ENCODE assay signal across 8 cellular contexts in genomic region chr14:52351561-52352491, GRCh38. TPM values are rescaled to one million over a fixed set of nuclear protein-coding genes. Genes with fewer than 3 reads are reported as not detected.
DNase-seq lines count a peak whose midpoint lies in the region; ATAC-seq and TF ChIP-seq lines count a peak whose summit lies in the region.

No MANE protein-coding gene starts in this region.

- no peak for TF ChIP-seq EP300 in stomach (IDR thresholded peaks at IDR 0.05)

- peaks cover 0 to 31% (median 18%) of the 10 kb centered on the region in 4 donors for H3K4me1 ChIP-seq in stomach

- H3K4me3 ChIP-seq in fibroblast of the aortic adventitia (ENCODE audit: low read depth, low read length) (no peak overlapping the region), stomach (no peak overlapping the region)

- H3K27me3 ChIP-seq in stomach = no peaks in the 10 kb centered on the region

- H3K36me3 ChIP-seq in stomach = no peaks in the 10 kb centered on the region

- no peak for TF ChIP-seq CTCF in fibroblast of the aortic adventitia (IDR thresholded peaks at IDR 0.05; ENCODE audit: insufficient read depth, low read length)
- no peak for TF ChIP-seq CTCF in stomach (IDR thresholded peaks at IDR 0.05)

- no peak for TF ChIP-seq POLR2A in stomach (IDR thresholded peaks at IDR 0.05)

- no peaks in the 10 kb centered on the region for H3K9me3 ChIP-seq in stomach

- DNase-seq in GM04504 (ENCODE audit: low read depth) = peak; percentile 78
- peak; percentile 72 for DNase-seq in RPMI7951 (ENCODE audit: low read depth)
- DNase-seq in fibroblast of the aortic adventitia (ENCODE audit: low read depth) = peak; percentile 89
- no peak for DNase-seq in stomach
- no peak for DNase-seq in putamen (ENCODE audit: low spot score)
- DNase-seq in hippocampal formation (lab: John Stamatoyannopoulos, UW) = no peak
- no peak for DNase-seq in NCI-H1048 (lab: John Stamatoyannopoulos, UW)

- 20 to 30% (median 23%) methylated on average over 5 of the region's 5 CpGs for WGBS in stomach, 5 donors

- intact Hi-C loops in stomach (cut with DNase I; ENCODE audit: low total_unique reads) = no loop called here

- peak overlapping the region; percentile 31 to 83 (median 75) for H3K27ac ChIP-seq in stomach

- peak; percentile 68 for ATAC-seq in GM21723 (IDR thresholded peaks at IDR 0.05; ENCODE audit: unreplicated experiment)

RNA-seq across cellular contexts. Expression of gene PTGER2, which starts 37.7 kb away (rescaled TPM):
- 0.78 and 1.6 TPM in 2 replicates for total RNA-seq in RPMI7951 (2014; rRNA removed; shearing (Covaris generic))
- total RNA-seq in fibroblast of the aortic adventitia (ENCODE audit: low replicate concordance) (1.6 and 50.1 TPM in 2 replicates), stomach (10 to 100 TPM in 2 of 5 donors, 1 to 10 TPM in 3; 1.3 to 22.0 (median 8.3) TPM)
- polyA plus RNA-seq in stomach = 10 to 100 TPM in 2 of 3 donors, 1 to 10 TPM in 1; 5.3 to 20.6 (median 12.9) TPM

Comparison
In these comparisons a context has a peak if more than half of its experiments do, and no peak if none do; other contexts are left out.
1. DNase-seq: peak in GM04504 (single experiment), RPMI7951 (single experiment) and fibroblast of the aortic adventitia (single experiment); none in stomach (single experiment), putamen (single experiment), hippocampal formation (0 of 2) and NCI-H1048 (single experiment).